In genomic region chr6:90222724-90223198, GRCh38 we compare ENCODE assay signal across 9 cellular contexts.
DNase-seq lines count a peak whose midpoint lies in the region; ATAC-seq and TF ChIP-seq lines count a peak whose summit lies in the region.
"Had no signal": no experiment of that assay in that cellular context is flagged by ENCODE, and none has a peak within 500 bp of the region (broad histone marks: within the 10 kb centered on the region; RNA-seq: fewer than 3 reads in every experiment).

No MANE protein-coding gene starts in this region.

- ATAC-seq in HG02981 (IDR thresholded peaks at IDR 0.05; ENCODE audit: unreplicated experiment) (no peak), GM21423 (IDR thresholded peaks at IDR 0.05; ENCODE audit: unreplicated experiment) (no peak)

- DNase-seq in HT-29 (ENCODE audit: low spot score) (peak; percentile 7), epithelial cell of esophagus (ENCODE audit: low read depth) (peak; percentile 93), iPS-NIHi7 (ENCODE audit: extremely low spot score) (no peak)
- peak; percentile 46 for DNase-seq in activated CD4-positive, CD25-positive, alpha-beta regulatory T cell treated with anti-CD3 and anti-CD28 coated beads, Interleukin-2, amount 50 U/mL, for 72 hours
- DNase-seq in stimulated activated CD4-positive, alpha-beta T cell treated with anti-CD3 and anti-CD28 coated beads, TNF-alpha, amount 100 ng/mL, for 4 hours (ENCODE audit: low read depth in 3 of 3), result peak in 2 of 3 experiments; percentile 32 to 44
- DNase-seq: amniotic stem cell, NCI-H2227 treated with DMSO at 0.1 percent for 48 hours had no signal

- no peak overlapping the region for H3K4me3 ChIP-seq in epithelial cell of esophagus (ENCODE audit: low read length)

- TF ChIP-seq CTCF in epithelial cell of esophagus (IDR thresholded peaks at IDR 0.05; ENCODE audit: insufficient read depth, low read depth, low read length, missing control alignments), result no peak
